In the genomic region with DNA sequence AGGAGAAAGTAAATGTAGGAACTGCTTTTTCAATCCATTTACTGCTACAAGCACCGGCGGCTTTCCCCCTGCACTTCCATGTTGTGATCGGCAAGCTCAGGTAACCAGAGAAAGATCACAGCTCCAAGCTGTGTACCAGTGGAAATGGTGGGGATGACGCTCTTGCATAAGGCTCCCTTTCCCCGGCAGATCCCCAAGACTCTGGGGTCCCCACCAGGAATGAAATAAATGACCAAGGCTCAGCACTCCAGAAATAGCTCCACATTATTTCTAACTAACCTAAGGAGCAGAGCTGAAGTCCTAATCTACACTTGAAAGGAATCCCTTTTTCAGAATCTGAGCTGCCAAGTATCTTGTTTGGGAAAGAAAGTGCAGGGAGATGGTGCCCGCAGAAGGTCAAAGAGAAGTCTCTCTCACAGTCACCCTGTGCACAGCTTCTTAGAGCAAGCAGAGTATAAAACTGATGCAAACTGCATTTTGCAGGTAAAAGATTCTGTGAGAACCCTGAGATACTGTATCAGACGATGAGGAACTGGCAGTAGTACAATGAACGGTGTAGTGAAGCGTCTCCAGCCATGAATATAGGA, we compare ENCODE assay signal across 8 cellular contexts. TPM values are rescaled to one million over a fixed set of nuclear protein-coding genes. Genes with fewer than 3 reads are reported as not detected.
DNase-seq lines count a peak whose midpoint lies in the region; ATAC-seq and TF ChIP-seq lines count a peak whose summit lies in the region.

No MANE protein-coding gene starts in this region.

- peak overlapping the region; percentile 77 for H3K4me3 ChIP-seq in left ventricle myocardium inferior
- peak overlapping the region; percentile 37 to 68 (median 61) for H3K4me3 ChIP-seq in esophagus squamous epithelium
- peak overlapping the region; percentile 61 for H3K4me3 ChIP-seq in retinal pigment epithelial cell (ENCODE audit: low read length)

- no peak for TF ChIP-seq CTCF in left ventricle myocardium inferior (IDR thresholded peaks at IDR 0.05; ENCODE audit: borderline replicate concordance)
- no peak for TF ChIP-seq CTCF in esophagus squamous epithelium (IDR thresholded peaks at IDR 0.05)
- no peak for TF ChIP-seq CTCF in retinal pigment epithelial cell (conservative IDR thresholded peaks at IDR 0.05; ENCODE audit: low read depth, low read length)

- WGBS in esophagus squamous epithelium, 2 donors: 8 to 11% methylated on average over 7 to 9 of the region's 9 CpGs

- H3K27ac ChIP-seq in left ventricle myocardium inferior (replicated peaks): peak overlapping the region; percentile 85
- peak overlapping the region; percentile 77 to 89 (median 88) for H3K27ac ChIP-seq in esophagus squamous epithelium

- no peak for TF ChIP-seq POLR2A in esophagus squamous epithelium (IDR thresholded peaks at IDR 0.05)

- H3K4me1 ChIP-seq in left ventricle myocardium inferior: peaks cover 81% of the 10 kb centered on the region
- peaks cover 37 to 93% (median 46%) of the 10 kb centered on the region in 3 donors for H3K4me1 ChIP-seq in esophagus squamous epithelium

- ATAC-seq in GM19328 (IDR thresholded peaks at IDR 0.05; ENCODE audit: unreplicated experiment): no peak
- ATAC-seq in GM18519 (IDR thresholded peaks at IDR 0.05; ENCODE audit: low FRiP score, unreplicated experiment): no peak

- H3K36me3 ChIP-seq in left ventricle myocardium inferior (no peaks in the 10 kb centered on the region), esophagus squamous epithelium (peaks cover 0 to 10% (median 0%) of the 10 kb centered on the region in 3 donors)

- DNase-seq in left ventricle myocardium inferior (no peak), cardiac septum (ENCODE audit: low spot score) (no peak), RPMI8226 (peak; percentile 14), esophagus squamous epithelium (lab: John Stamatoyannopoulos, UW) (no peak), retinal pigment epithelial cell (ENCODE audit: low read depth) (no peak), SIG-M5 treated with dmso at 0.1 percent for 504 hours (lab: John Stamatoyannopoulos, UW; ENCODE audit: unreplicated experiment) (no peak)

- H3K27me3 ChIP-seq in left ventricle myocardium inferior (ENCODE audit: low read depth) (no peaks in the 10 kb centered on the region), esophagus squamous epithelium (no peaks in the 10 kb centered on the region)

- intact Hi-C loops in left ventricle myocardium inferior (cut with micrococcal nuclease) (no loop called here), cardiac septum (cut with DNase I) (no loop called here), esophagus squamous epithelium (cut with DNase I) (no loop called here)

- H3K9me3 ChIP-seq in left ventricle myocardium inferior (replicated peaks) (no peaks in the 10 kb centered on the region), esophagus squamous epithelium (no peaks in the 10 kb centered on the region)

RNA-seq across cellular contexts. Expression of gene GRB2, which starts 11.1 kb away (rescaled TPM):
- total RNA-seq in left ventricle myocardium inferior (42.2 TPM), cardiac septum (57.1 TPM), esophagus squamous epithelium (100 to 1,000 TPM in 2 of 4 donors, 10 to 100 TPM in 2; 58.9 to 128 (median 107) TPM)
